ENCODE assay signal across 1 cellular context in the genomic region with DNA sequence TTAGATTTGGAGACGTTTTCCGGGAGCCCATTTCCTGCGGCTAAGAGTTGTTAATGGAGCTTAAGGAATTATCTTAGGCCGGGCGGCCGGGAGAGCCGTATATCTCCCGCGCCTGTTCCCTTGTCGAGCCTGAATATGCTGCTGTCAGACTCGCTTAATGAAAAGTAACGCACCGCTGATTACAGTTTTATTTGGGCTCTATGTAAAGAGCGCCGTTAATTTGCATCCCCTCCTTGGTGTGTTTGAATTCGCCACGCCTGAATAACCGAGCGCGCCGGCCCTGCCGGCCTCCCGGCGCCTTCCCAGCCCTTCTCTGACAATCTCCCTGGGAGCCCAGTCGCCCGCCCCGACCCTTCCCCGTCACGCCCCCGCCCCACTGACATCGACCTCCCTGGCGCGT.
TF ChIP-seq lines count a peak whose summit lies in the region.

No MANE protein-coding gene starts in this region.

TF ChIP-seq in WTC11, 78 proteins besides CTCF, POLR2A, EP300 and RAD21 (continued from another document):
- TF ChIP-seq, protein P1, sequence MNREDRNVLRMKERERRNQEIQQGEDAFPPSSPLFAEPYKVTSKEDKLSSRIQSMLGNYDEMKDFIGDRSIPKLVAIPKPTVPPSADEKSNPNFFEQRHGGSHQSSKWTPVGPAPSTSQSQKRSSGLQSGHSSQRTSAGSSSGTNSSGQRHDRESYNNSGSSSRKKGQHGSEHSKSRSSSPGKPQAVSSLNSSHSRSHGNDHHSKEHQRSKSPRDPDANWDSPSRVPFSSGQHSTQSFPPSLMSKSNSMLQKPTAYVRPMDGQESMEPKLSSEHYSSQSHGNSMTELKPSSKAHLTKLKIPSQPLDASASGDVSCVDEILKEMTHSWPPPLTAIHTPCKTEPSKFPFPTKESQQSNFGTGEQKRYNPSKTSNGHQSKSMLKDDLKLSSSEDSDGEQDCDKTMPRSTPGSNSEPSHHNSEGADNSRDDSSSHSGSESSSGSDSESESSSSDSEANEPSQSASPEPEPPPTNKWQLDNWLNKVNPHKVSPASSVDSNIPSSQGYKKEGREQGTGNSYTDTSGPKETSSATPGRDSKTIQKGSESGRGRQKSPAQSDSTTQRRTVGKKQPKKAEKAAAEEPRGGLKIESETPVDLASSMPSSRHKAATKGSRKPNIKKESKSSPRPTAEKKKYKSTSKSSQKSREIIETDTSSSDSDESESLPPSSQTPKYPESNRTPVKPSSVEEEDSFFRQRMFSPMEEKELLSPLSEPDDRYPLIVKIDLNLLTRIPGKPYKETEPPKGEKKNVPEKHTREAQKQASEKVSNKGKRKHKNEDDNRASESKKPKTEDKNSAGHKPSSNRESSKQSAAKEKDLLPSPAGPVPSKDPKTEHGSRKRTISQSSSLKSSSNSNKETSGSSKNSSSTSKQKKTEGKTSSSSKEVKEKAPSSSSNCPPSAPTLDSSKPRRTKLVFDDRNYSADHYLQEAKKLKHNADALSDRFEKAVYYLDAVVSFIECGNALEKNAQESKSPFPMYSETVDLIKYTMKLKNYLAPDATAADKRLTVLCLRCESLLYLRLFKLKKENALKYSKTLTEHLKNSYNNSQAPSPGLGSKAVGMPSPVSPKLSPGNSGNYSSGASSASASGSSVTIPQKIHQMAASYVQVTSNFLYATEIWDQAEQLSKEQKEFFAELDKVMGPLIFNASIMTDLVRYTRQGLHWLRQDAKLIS (CRISPR knock-in tag; IDR thresholded peaks at IDR 0.05; ENCODE audit: borderline replicate concordance): no peak
- TF ChIP-seq NR2C2 (CRISPR knock-in tag; IDR thresholded peaks at IDR 0.05) (no peak), ZNF317 (CRISPR knock-in tag; IDR thresholded peaks at IDR 0.05; ENCODE audit: borderline replicate concordance, low read depth) (no peak)
